ENCODE assay signal across 25 cellular contexts in the genomic region with DNA sequence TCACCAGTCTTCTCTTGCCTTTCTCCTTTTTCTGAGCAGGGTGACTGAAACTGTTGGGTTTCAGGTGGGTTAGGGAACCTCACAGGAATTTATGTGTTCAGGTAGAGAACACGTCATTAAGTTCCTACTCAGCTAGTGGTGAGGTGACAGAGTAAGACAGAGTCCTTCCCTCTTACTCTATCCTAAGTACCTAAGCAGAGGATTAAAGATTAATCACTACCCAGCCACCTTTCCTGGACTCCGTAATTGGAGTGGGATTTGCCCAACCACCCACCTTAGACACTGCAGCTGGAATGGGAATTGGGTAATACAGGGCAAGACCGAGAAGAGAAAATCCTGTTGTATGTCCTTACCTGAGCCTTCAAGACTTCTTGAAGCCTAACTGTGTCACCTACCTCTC.
"Had no signal": no experiment of that assay in that cellular context is flagged by ENCODE, and none has a peak within 500 bp of the region (broad histone marks: within the 10 kb centered on the region; RNA-seq: fewer than 3 reads in every experiment).

No MANE protein-coding gene starts in this region.

- H3K27me3 ChIP-seq: breast epithelium, Peyer's patch, SJCRH30 had no signal

- H3K4me2 ChIP-seq: SK-N-SH had no signal

- H3K9ac ChIP-seq: SK-N-SH had no signal

- H3K4me3 Mint-ChIP-seq: activated B cell treated with CpG ODN at 0.5 μM for 24 hours; activated CD4-positive, alpha-beta memory T cell treated with anti-CD3 and anti-CD28 coated beads, Interleukin-2, amount 10 ng/mL, durations not matched to agents 7 days and 5 days; activated naive CD4-positive, alpha-beta T cell treated with anti-CD3 and anti-CD28 coated beads, Interleukin-2, amount 50 U/mL, for 24 hours had no signal

- DNase-seq: activated B cell treated with CpG ODN at 0.5 μM for 24 hours; activated CD4-positive, alpha-beta memory T cell treated with anti-CD3 and anti-CD28 coated beads, Interleukin-2, amount 10 ng/mL, durations not matched to agents 7 days and 5 days; activated CD4-positive, alpha-beta T cell treated with anti-CD3 and anti-CD28 coated beads for 1 hour; activated CD4-positive, alpha-beta T cell treated with anti-CD3 and anti-CD28 coated beads, Interleukin-2, amount 50 U/mL, for 1 hour; activated naive CD4-positive, alpha-beta T cell; activated T-cell treated with anti-CD3 and anti-CD28 coated beads for 4 hours; activated T-cell treated with anti-CD3 and anti-CD28 coated beads, Interleukin-2, amount 50 U/mL, for 48 hours; aorta; caudate nucleus; Karpas-422; MM.1S; NCI-H1105; NCI-H1436; NCI-H1694 treated with DMSO at 0.1 percent for 48 hours; NCI-H2081; NCI-H446; NCI-H526; Peyer's patch; Right ventricle myocardium superior; SJCRH30; SK-N-SH; T-helper 1 cell had no signal

- H3K4me1 ChIP-seq: breast epithelium, Peyer's patch, SJCRH30 had no signal

- H3K9me3 Mint-ChIP-seq: activated B cell treated with CpG ODN at 0.5 μM for 24 hours; activated CD4-positive, alpha-beta memory T cell treated with anti-CD3 and anti-CD28 coated beads, Interleukin-2, amount 10 ng/mL, durations not matched to agents 7 days and 5 days had no signal

- H3K9me3 ChIP-seq: breast epithelium, Peyer's patch, SJCRH30, SK-N-SH had no signal

- H3K27me3 Mint-ChIP-seq: activated B cell treated with CpG ODN at 0.5 μM for 24 hours; activated CD4-positive, alpha-beta memory T cell treated with anti-CD3 and anti-CD28 coated beads, Interleukin-2, amount 10 ng/mL, durations not matched to agents 7 days and 5 days; activated naive CD4-positive, alpha-beta T cell treated with anti-CD3 and anti-CD28 coated beads, Interleukin-2, amount 50 U/mL, for 24 hours had no signal

- H3K27ac ChIP-seq: breast epithelium, Peyer's patch, RWPE1, SJCRH30 had no signal

- H3K27ac Mint-ChIP-seq: activated B cell treated with CpG ODN at 0.5 μM for 24 hours; activated CD4-positive, alpha-beta memory T cell treated with anti-CD3 and anti-CD28 coated beads, Interleukin-2, amount 10 ng/mL, durations not matched to agents 7 days and 5 days; activated naive CD4-positive, alpha-beta T cell treated with anti-CD3 and anti-CD28 coated beads, Interleukin-2, amount 50 U/mL, for 24 hours had no signal
